10 cellular contexts compared by ENCODE assay signal in the genomic region with DNA sequence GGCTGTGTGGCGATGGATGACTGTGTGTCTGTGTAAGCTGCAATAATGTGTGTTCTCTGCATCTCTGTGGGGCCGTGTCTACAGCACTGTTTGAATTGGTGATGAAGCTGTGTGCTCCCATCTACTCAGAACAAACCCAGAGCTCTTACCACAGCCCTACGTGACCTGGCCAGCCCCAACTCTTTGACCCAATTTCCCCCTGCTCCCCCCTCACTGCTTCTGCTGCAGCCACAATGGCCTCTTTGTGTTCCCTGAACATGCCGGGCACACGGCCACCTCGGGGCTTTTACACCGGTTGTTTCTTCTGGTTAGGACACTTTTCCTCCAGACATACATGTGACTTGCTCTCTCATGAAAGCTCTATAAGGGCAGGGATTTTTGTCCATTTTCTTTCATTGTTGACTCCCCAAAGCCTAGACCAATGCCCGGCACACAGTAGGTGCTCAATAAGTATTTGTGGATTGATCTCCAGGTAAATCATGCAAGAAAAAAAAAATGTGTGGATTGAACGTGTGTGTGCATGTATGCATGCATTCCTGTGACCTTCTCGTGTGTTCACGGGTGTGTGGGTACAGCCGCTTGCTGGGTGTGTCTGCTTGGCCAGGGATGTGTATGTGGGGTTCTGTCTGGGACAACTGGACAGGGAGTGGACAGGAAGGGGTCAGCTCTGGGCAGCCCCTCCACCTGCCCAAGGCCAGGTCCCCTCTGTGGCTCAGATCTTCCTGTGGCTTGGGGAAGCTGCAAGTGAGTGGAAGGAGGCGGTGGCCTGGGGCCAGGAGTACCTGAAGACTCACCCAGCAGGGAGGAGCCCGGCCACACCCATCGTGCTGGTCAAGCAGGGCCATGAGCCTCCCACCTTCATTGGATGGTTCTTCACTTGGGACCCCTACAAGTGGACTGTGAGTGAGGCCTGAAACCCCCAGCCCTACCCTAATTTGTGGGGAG. TPM values are rescaled to one million over a fixed set of nuclear protein-coding genes. Genes with fewer than 3 reads are reported as not detected.
DNase-seq lines count a peak whose midpoint lies in the region; FAIRE-seq and TF ChIP-seq lines count a peak whose summit lies in the region.
"Had no signal": no experiment of that assay in that cellular context is flagged by ENCODE, and none has a peak within 500 bp of the region (broad histone marks: within the 10 kb centered on the region; RNA-seq: fewer than 3 reads in every experiment).

No MANE protein-coding gene starts in this region.

- H3K4me1 ChIP-seq in kidney (ENCODE audit: control insufficient read depth in 1 of 2, insufficient read depth in 1 of 2, low read depth in 1 of 2, low read length in 2 of 2) (peaks cover 0 to 8% of the 10 kb centered on the region in 2 donors), sigmoid colon (peaks cover 0 to 16% (median 6%) of the 10 kb centered on the region in 4 donors)

- peaks cover 6% of the 10 kb centered on the region for H3K36me3 Mint-ChIP-seq in brain

- peak; percentile 74 for DNase-seq in HuH-7.5 (ENCODE audit: low spot score)
- peak; percentile 85 for DNase-seq in kidney
- no peak for DNase-seq in sigmoid colon
- no peak for DNase-seq in activated effector memory CD4-positive, alpha-beta T cell treated with Interleukin-2 at 50 U/mL for 16 hours
- DNase-seq in NCI-H2171 treated with DMSO at 0.1 percent for 48 hours (lab: John Stamatoyannopoulos, UW), result no peak
- no peak for DNase-seq in NCI-H82 treated with DMSO at 0.1 percent for 48 hours (lab: John Stamatoyannopoulos, UW; ENCODE audit: unreplicated experiment)
- DNase-seq in NOMO-1 treated with DMSO at 0.1 percent for 48 hours (lab: John Stamatoyannopoulos, UW; ENCODE audit: unreplicated experiment), result no peak

- H3K27me3 ChIP-seq in sigmoid colon, result no peaks in the 10 kb centered on the region

- no peak for TF ChIP-seq POLR2A in sigmoid colon (IDR thresholded peaks at IDR 0.05)

- WGBS in sigmoid colon, 2 donors, result 21 to 65% methylated on average over 15 of the region's 15 CpGs

- H3K4me3 Mint-ChIP-seq in brain, result peak overlapping the region in 3 of 5 experiments; percentile 2 to 52 (median 11)

- H3K9ac ChIP-seq in kidney (ENCODE audit: low read length in 2 of 2), result no peak overlapping the region

- H3K27ac Mint-ChIP-seq in brain, result peak overlapping the region; percentile 80 to 97 (median 92)

- no peak overlapping the region for H3K4me3 ChIP-seq in kidney (ENCODE audit: low read length in 2 of 2)
- no peak overlapping the region for H3K4me3 ChIP-seq in sigmoid colon

- no peak for TF ChIP-seq CTCF in brain (conservative IDR thresholded peaks at IDR 0.05)
- no peak for TF ChIP-seq CTCF in kidney (IDR thresholded peaks at IDR 0.05; ENCODE audit: borderline replicate concordance, extremely low read depth, insufficient read depth)
- TF ChIP-seq CTCF in sigmoid colon (IDR thresholded peaks at IDR 0.05), result no peak

- FAIRE-seq in kidney (lab: Jason Lieb, UNC), result no peak
- FAIRE-seq: TTC549 had no signal

- H3K27me3 Mint-ChIP-seq in brain, result no peaks in the 10 kb centered on the region

- no peak for TF ChIP-seq EP300 in sigmoid colon (IDR thresholded peaks at IDR 0.05)

- no peaks in the 10 kb centered on the region for H3K9me3 Mint-ChIP-seq in brain

- peaks cover 24% of the 10 kb centered on the region for H3K4me1 Mint-ChIP-seq in brain

- H3K9me3 ChIP-seq in kidney (ENCODE audit: control insufficient read depth in 1 of 2, low read length in 2 of 2) (no peaks in the 10 kb centered on the region), sigmoid colon (no peaks in the 10 kb centered on the region)

- H3K27ac ChIP-seq in kidney (ENCODE audit: low read depth in 2 of 2, low read length in 2 of 2) (no peak overlapping the region), sigmoid colon (peak overlapping the region in 3 of 4 donors; percentile 11 to 46 (median 25))

- H3K36me3 ChIP-seq in kidney (ENCODE audit: control insufficient read depth in 1 of 2, insufficient read depth in 2 of 2, low read length in 2 of 2) (peaks cover 3 to 8% of the 10 kb centered on the region in 2 donors), sigmoid colon (peaks cover 0 to 54% (median 12%) of the 10 kb centered on the region in 4 donors)

- intact Hi-C loops in kidney (cut with DNase I) (no loop called here), sigmoid colon (cut with DNase I) (no loop called here)

RNA-seq across cellular contexts. Expression of a gene that starts 14.8 kb away (rescaled TPM):
- polyA plus RNA-seq in brain (ENCODE audit: insufficient read depth, low read depth, low replicate concordance) (5.1 TPM), kidney (ENCODE audit: insufficient read depth, low read depth, low replicate concordance) (7.4 TPM), sigmoid colon (100 to 1,000 TPM in 1 of 3 donors, 10 to 100 TPM in 2; 81.7 to 175 (median 97.0) TPM)
- total RNA-seq in kidney (7.6 TPM), sigmoid colon (1 to 10 TPM; 5.3 to 8.3 (median 6.6) TPM)

RNA-seq across cellular contexts. Expression of a gene that starts 24.1 kb away (rescaled TPM):
- 11.8 TPM for polyA plus RNA-seq in brain (ENCODE audit: insufficient read depth, low read depth, low replicate concordance)
- total RNA-seq in kidney, result 50.0 TPM
- 39.1 TPM for polyA plus RNA-seq in kidney (ENCODE audit: insufficient read depth, low read depth, low replicate concordance)
- 10 to 100 TPM; 10.3 to 22.7 (median 14.2) TPM for total RNA-seq in sigmoid colon
- polyA plus RNA-seq in sigmoid colon, result 100 to 1,000 TPM in 1 of 3 donors, 10 to 100 TPM in 2; 29.0 to 139 (median 85.9) TPM

RNA-seq across cellular contexts. Expression of a gene that starts 33.7 kb away (rescaled TPM):
- polyA plus RNA-seq in brain (ENCODE audit: insufficient read depth, low read depth, low replicate concordance) (0.19 TPM), kidney (ENCODE audit: insufficient read depth, low read depth, low replicate concordance) (0.52 TPM), sigmoid colon (under 1 TPM; 0.42 to 0.60 (median 0.46) TPM)
- total RNA-seq in kidney (3.3 TPM), sigmoid colon (under 1 TPM; 0.16 to 0.41 (median 0.32) TPM)
- total RNA-seq: glomerular endothelial cell had no signal

Comparison
In these comparisons a context has a peak if more than half of its experiments do, and no peak if none do; other contexts are left out.
1. DNase-seq: peak in HuH-7.5 (single experiment) and kidney (single experiment); none in sigmoid colon (single experiment), activated effector memory CD4-positive, alpha-beta T cell treated with Interleukin-2 at 50 U/mL for 16 hours (single experiment), NCI-H2171 treated with DMSO at 0.1 percent for 48 hours (single experiment), NCI-H82 treated with DMSO at 0.1 percent for 48 hours (single experiment) and NOMO-1 treated with DMSO at 0.1 percent for 48 hours (single experiment).
2. H3K27ac ChIP-seq: peak in sigmoid colon (3 of 4); none in kidney (0 of 2).